Comparison of ENCODE assay signal across 7 cellular contexts in the genomic region with DNA sequence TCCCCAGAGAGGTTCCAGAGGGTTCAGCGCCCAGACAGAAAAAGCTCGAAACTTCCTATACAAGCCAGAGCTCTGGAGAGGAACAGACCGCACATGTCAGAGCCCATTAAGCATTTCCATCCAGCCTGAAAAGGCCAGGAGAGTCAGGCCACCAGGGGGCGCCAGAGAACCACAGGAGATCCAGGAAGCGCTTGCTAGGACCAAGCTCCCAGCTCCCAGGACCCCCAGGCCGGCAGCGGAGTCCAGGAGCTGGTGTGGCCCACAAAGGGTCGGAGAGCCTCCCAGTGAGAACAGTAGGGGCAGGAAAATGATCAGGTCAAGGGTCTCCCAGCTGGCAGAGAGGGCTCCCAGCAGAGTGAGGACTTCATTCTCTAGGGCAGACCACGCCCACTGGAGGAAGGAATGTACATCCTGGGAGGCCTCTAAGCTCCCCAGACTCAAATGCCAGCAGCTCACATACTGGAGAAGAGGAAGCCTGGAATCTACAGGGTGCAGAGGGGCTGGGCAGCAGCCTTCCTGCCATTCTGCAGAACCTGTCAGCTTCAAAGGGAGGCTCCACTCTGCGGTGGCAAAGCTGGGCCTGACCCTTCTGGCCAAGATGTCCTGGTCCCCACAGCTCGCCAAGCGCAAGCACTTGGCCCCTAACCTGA. TPM values are rescaled to one million over a fixed set of nuclear protein-coding genes. Genes with fewer than 3 reads are reported as not detected.
DNase-seq lines count a peak whose midpoint lies in the region; ATAC-seq and TF ChIP-seq lines count a peak whose summit lies in the region.

No MANE protein-coding gene starts in this region.

- POLR2A ChIA-PET in T-cell (lab: Charles Lee), result interaction anchor here (0.5 to 0.9 kb wide), 5 partner anchors 21 to 226 kb away, joined by 3 to 6 read pairs (median 3); no protein-coding TSS in a partner anchor

- no peaks in the 10 kb centered on the region for H3K9me3 Mint-ChIP-seq in T-cell

- DNase-seq in NCI-H1436 treated with DMSO at 0.1 percent for 48 hours (lab: John Stamatoyannopoulos, UW) (peak; percentile 29), T-cell (peak; percentile 59 to 95 (median 86)), adipocyte (ENCODE audit: low read depth) (peak; percentile 97), left ventricle myocardium superior (peak; percentile 97), psoas muscle (peak; percentile 94 to 95), upper lobe of right lung (peak; percentile 96)

- 23 to 25% (median 24%) methylated on average over 12 of the region's 12 CpGs for WGBS in psoas muscle, 3 donors

- H3K27me3 Mint-ChIP-seq in T-cell, result peaks cover 0 to 1% of the 10 kb centered on the region in 2 donors

- peaks cover 11 to 14% (median 13%) of the 10 kb centered on the region in 3 donors for H3K4me1 Mint-ChIP-seq in T-cell

- CTCF ChIA-PET in T-cell (lab: Charles Lee), result interaction anchor here (0.5 to 3.7 kb wide), 20 partner anchors 9 to 672 kb away, joined by 3 to 21 read pairs (median 4); partner anchors contain the start of genes CCDC134 (in 1 of the 2), CENPM (in 1 of the 2), PMM1 (in 1 of the 2) and SNU13 (in 1 of the 2)

- peak overlapping the region; percentile 41 for H3K27ac ChIP-seq in psoas muscle
- no peak overlapping the region for H3K27ac ChIP-seq in upper lobe of right lung

- H3K27ac Mint-ChIP-seq in T-cell, result peak overlapping the region; percentile 77 to 80

- H3K4me1 ChIP-seq in adipocyte (ENCODE audit: control insufficient read depth, insufficient read depth, low read length), result peaks cover 12% of the 10 kb centered on the region
- peaks cover 8% of the 10 kb centered on the region for H3K4me1 ChIP-seq in psoas muscle
- H3K4me1 ChIP-seq in upper lobe of right lung, result peaks cover 9% of the 10 kb centered on the region

- H3K4me3 ChIP-seq in adipocyte (ENCODE audit: low read length), result peak overlapping the region; percentile 23
- H3K4me3 ChIP-seq in psoas muscle, result peak overlapping the region; percentile 42
- peak overlapping the region; percentile 14 for H3K4me3 ChIP-seq in upper lobe of right lung

- intact Hi-C loops in left ventricle myocardium superior (cut with micrococcal nuclease), result no loop called here
- intact Hi-C loops in psoas muscle (cut with DNase I), result loop anchor here (1.0 to 10.0 kb wide), 4 partner anchors 100 to 244 kb away; partner anchors contain the start of gene CCDC134 (in 1 of the 2)
- intact Hi-C loops in upper lobe of right lung (cut with DNase I), result no loop called here

- H3K9ac ChIP-seq in adipocyte (ENCODE audit: low read length), result peak overlapping the region; percentile 5

- peak overlapping the region; percentile 23 to 70 (median 64) for H3K4me3 Mint-ChIP-seq in T-cell

- H3K27me3 ChIP-seq in adipocyte (replicated peaks; ENCODE audit: control insufficient read depth, insufficient read depth, low read length) (peaks cover 5% of the 10 kb centered on the region), psoas muscle (ENCODE audit: insufficient read depth in 3 of 3, low read length in 2 of 3) (no peaks in the 10 kb centered on the region), upper lobe of right lung (no peaks in the 10 kb centered on the region)

- H3K9me3 ChIP-seq in adipocyte (ENCODE audit: control insufficient read depth, low read length), result no peaks in the 10 kb centered on the region
- H3K9me3 ChIP-seq in psoas muscle, result no peaks in the 10 kb centered on the region
- H3K9me3 ChIP-seq in upper lobe of right lung, result no peaks in the 10 kb centered on the region

- ATAC-seq in GM18502 (IDR thresholded peaks at IDR 0.05; ENCODE audit: poor library complexity, unreplicated experiment) (peak; percentile 58), T-cell (replicated peaks in 1 of 4) (peak; percentile 67 to 76 (median 74)), left ventricle myocardium superior (peak; percentile 86), psoas muscle (peak; percentile 79 to 91 (median 82)), upper lobe of right lung (peak; percentile 92)

- H3K36me3 ChIP-seq in adipocyte (ENCODE audit: control insufficient read depth, insufficient read depth, low read length, severe bottlenecking) (peaks cover 16% of the 10 kb centered on the region), psoas muscle (ENCODE audit: insufficient read depth in 1 of 2, low read depth in 1 of 2) (peaks cover 0 to 14% of the 10 kb centered on the region in 2 donors), upper lobe of right lung (no peaks in the 10 kb centered on the region)

- TF ChIP-seq CTCF in psoas muscle (IDR thresholded peaks at IDR 0.05) (peak; percentile 97), upper lobe of right lung (IDR thresholded peaks at IDR 0.05) (peak; percentile 100)

- no peaks in the 10 kb centered on the region for H3K36me3 Mint-ChIP-seq in T-cell

RNA-seq across cellular contexts. Expression of gene MEI1, which starts 2.1 kb away (rescaled TPM):
- total RNA-seq in T-cell (10 to 100 TPM; 52.7 to 89.2 (median 72.9) TPM), left ventricle myocardium superior (0.57 TPM), psoas muscle (under 1 TPM in 3 of 4 donors, not detected in 1; 0.23 to 0.47 (median 0.30) TPM), upper lobe of right lung (2.3 TPM)
- polyA plus RNA-seq in psoas muscle, result under 1 TPM in 2 of 3 donors, not detected in 1; 0.01 to 0.10 TPM

RNA-seq across cellular contexts. Expression of gene SNU13, which starts 8.6 kb away (rescaled TPM):
- total RNA-seq in T-cell (100 to 1,000 TPM; 108 to 145 (median 122) TPM), left ventricle myocardium superior (229 TPM), psoas muscle (100 to 1,000 TPM; 165 to 238 (median 183) TPM), upper lobe of right lung (111 TPM)
- polyA plus RNA-seq in psoas muscle, result 100 to 1,000 TPM; 215 to 466 (median 229) TPM

Comparison
In these comparisons a context has a peak if more than half of its experiments do, and no peak if none do; other contexts are left out.
1. DNase-seq: peak in every context shown above with its lines; median percentile 97 in adipocyte; 97 in left ventricle myocardium superior; 96 in upper lobe of right lung; 94 in psoas muscle; 86 in T-cell; 29 in NCI-H1436 treated with DMSO at 0.1 percent for 48 hours.
2. RNA of gene MEI1, which starts 2.1 kb away (total RNA-seq): 52.7 to 89.2 TPM in T-cell; 2.3 TPM in upper lobe of right lung (single experiment), 0.57 TPM in left ventricle myocardium superior (single experiment) and 0.23 to 0.47 TPM in psoas muscle; every median in the first group is over 10 times any median in the second.
3. intact Hi-C loops: an anchor here in psoas muscle (1.0 to 10.0 kb wide); none called in left ventricle myocardium superior and upper lobe of right lung.
4. Peak in every context shown above with its lines, with median percentiles within 50 percentile points of each other: ATAC-seq and H3K4me3 ChIP-seq.